ENCODE assay signal across 8 cellular contexts in genomic region chr10:100986952-100987684, GRCh38. TPM values are rescaled to one million over a fixed set of nuclear protein-coding genes. Genes with fewer than 3 reads are reported as not detected.
A peak's percentile ranks its signal among the peaks of the same experiment; 100 is the strongest.
DNase-seq lines count a peak whose midpoint lies in the region; ATAC-seq and TF ChIP-seq lines count a peak whose summit lies in the region.

MRPL43 (minus strand) TSS chr10:100987497; CDS start chr10:100987443, 54 bp downstream.
TWNK (plus strand) TSS chr10:100987543; CDS start chr10:100988211, 668 bp downstream.

- no peaks in the 10 kb centered on the region for H3K4me1 ChIP-seq in GM23338 (ENCODE audit: insufficient read depth)
- peaks cover 33% of the 10 kb centered on the region for H3K4me1 ChIP-seq in Loucy (ENCODE audit: insufficient read depth, low read length, poor library complexity, severe bottlenecking)
- H3K4me1 ChIP-seq in SK-N-SH (ENCODE audit: control insufficient read depth in 1 of 2, insufficient read depth in 2 of 2, low read depth in 1 of 2, low read length in 1 of 2): peaks cover 21 to 45% of the 10 kb centered on the region in 2 experiments

- H3K9me2 ChIP-seq in GM23338 (ENCODE audit: insufficient read depth) (no peaks in the 10 kb centered on the region), Loucy (replicated peaks; ENCODE audit: low read depth, low read length) (no peaks in the 10 kb centered on the region), SK-N-SH (no peaks in the 10 kb centered on the region)

- peak; percentile 91 for DNase-seq in G401 (ENCODE audit: low spot score)
- DNase-seq in GM23338 (ENCODE audit: low spot score): peak; percentile 96
- DNase-seq in SK-N-SH: peak; percentile 93
- peak; percentile 92 for DNase-seq in activated naive CD4-positive, alpha-beta T cell treated with anti-CD3 and anti-CD28 coated beads, Interleukin-2, amount 10 ng/mL, durations not matched to agents 7 days and 5 days
- DNase-seq in globus pallidus (ENCODE audit: low spot score): peak; percentile 85
- peak in 54 of 56 donors; percentile 47 to 93 (median 80) for DNase-seq in nucleus accumbens (lab: John Stamatoyannopoulos, UW)
- peak; percentile 93 for DNase-seq in superior temporal gyrus (ENCODE audit: extremely low spot score)

- H3K27me3 ChIP-seq in GM23338 (ENCODE audit: insufficient read depth) (no peaks in the 10 kb centered on the region), Loucy (ENCODE audit: insufficient read depth, low read length, poor library complexity, severe bottlenecking) (no peaks in the 10 kb centered on the region), SK-N-SH (ENCODE audit: insufficient read depth) (no peaks in the 10 kb centered on the region)

- in situ Hi-C loops in G401 (cut with HindIII; ENCODE audit: low sequenced_read_pairs): no loop called here

- H3K27ac ChIP-seq in GM23338 (ENCODE audit: low read depth) (peak within 1 kb of the TSS; percentile 83), SK-N-SH (ENCODE audit: low read depth in 2 of 2, low read length in 1 of 2) (peak within 1 kb of the TSS; percentile 56 to 95; a peak in 3 of 4 replicates)

- TF ChIP-seq RAD21 in SK-N-SH (IDR thresholded peaks at IDR 0.05; ENCODE audit: low read length): no peak

- H3K36me3 Mint-ChIP-seq in GM23338 (ENCODE audit: low read depth): peaks cover 36% of the 10 kb centered on the region
- peaks cover 24% of the 10 kb centered on the region for H3K36me3 Mint-ChIP-seq in activated naive CD4-positive, alpha-beta T cell treated with anti-CD3 and anti-CD28 coated beads, Interleukin-2, amount 10 ng/mL, durations not matched to agents 7 days and 5 days

- H3K4me3 ChIP-seq in GM23338 (peak within 1 kb of the TSS; percentile 100), Loucy (ENCODE audit: low read length, poor library complexity, severe bottlenecking) (peak within 1 kb of the TSS; percentile 99), SK-N-SH (ENCODE audit: low read depth in 2 of 2, low read length in 1 of 2) (peak within 1 kb of the TSS; percentile 85 to 98)

- peaks cover 2% of the 10 kb centered on the region; the same call in 1 of the 3 replicates for H3K9me3 Mint-ChIP-seq in GM23338
- no peaks in the 10 kb centered on the region for H3K9me3 Mint-ChIP-seq in activated naive CD4-positive, alpha-beta T cell treated with anti-CD3 and anti-CD28 coated beads, Interleukin-2, amount 10 ng/mL, durations not matched to agents 7 days and 5 days

- H3K4me2 ChIP-seq in GM23338 (peak within 1 kb of the TSS; percentile 96), Loucy (ENCODE audit: low read depth, low read length, poor library complexity, severe bottlenecking) (peak within 1 kb of the TSS; percentile 89), SK-N-SH (peak within 1 kb of the TSS; percentile 98)

- H3F3A ChIP-seq in GM23338 (replicated peaks; ENCODE audit: low read depth) (peaks cover 14% of the 10 kb centered on the region), Loucy (ENCODE audit: low read depth) (no peaks in the 10 kb centered on the region), SK-N-SH (replicated peaks; ENCODE audit: insufficient read depth) (no peaks in the 10 kb centered on the region)

- peak within 1 kb of the TSS; percentile 97 for H3K27ac Mint-ChIP-seq in GM23338
- H3K27ac Mint-ChIP-seq in activated naive CD4-positive, alpha-beta T cell treated with anti-CD3 and anti-CD28 coated beads, Interleukin-2, amount 10 ng/mL, durations not matched to agents 7 days and 5 days: peak within 1 kb of the TSS; percentile 89

- TF ChIP-seq CTCF in GM23338 (conservative IDR thresholded peaks at IDR 0.05; ENCODE audit: low read depth in 2 of 2): no peak
- TF ChIP-seq CTCF in Loucy (conservative IDR thresholded peaks at IDR 0.05; ENCODE audit: low read length): no peak
- TF ChIP-seq CTCF in SK-N-SH (IDR thresholded peaks at IDR 0.05): no peak

- peak within 1 kb of the TSS; percentile 99 for H2AFZ ChIP-seq in GM23338
- peak within 1 kb of the TSS; percentile 99 for H2AFZ ChIP-seq in Loucy (ENCODE audit: low read length)
- peak within 1 kb of the TSS; percentile 90 for H2AFZ ChIP-seq in SK-N-SH (ENCODE audit: low read depth)

- H3K9me3 ChIP-seq in Loucy (ENCODE audit: insufficient read depth, low read depth, low read length): no peaks in the 10 kb centered on the region
- H3K9me3 ChIP-seq in SK-N-SH: no peaks in the 10 kb centered on the region

- peak within 1 kb of the TSS; percentile 97 for H3K4me3 Mint-ChIP-seq in GM23338
- H3K4me3 Mint-ChIP-seq in activated naive CD4-positive, alpha-beta T cell treated with anti-CD3 and anti-CD28 coated beads, Interleukin-2, amount 10 ng/mL, durations not matched to agents 7 days and 5 days: peak within 1 kb of the TSS; percentile 88

- peaks cover 48% of the 10 kb centered on the region for H3K79me2 ChIP-seq in GM23338 (replicated peaks; ENCODE audit: insufficient read depth)
- peaks cover 51% of the 10 kb centered on the region for H3K79me2 ChIP-seq in Loucy (ENCODE audit: insufficient read depth, low read length)
- peaks cover 57% of the 10 kb centered on the region for H3K79me2 ChIP-seq in SK-N-SH (ENCODE audit: insufficient read depth)

- POLR2A ChIA-PET in SK-N-SH (lab: Yijun Ruan, JAX): interaction anchor here (0.5 to 1.1 kb wide), 3 partner anchors 10 to 1403 kb away, joined by 3 read pairs; partner anchors contain the start of genes PDZD7 and SFXN3

- H4K20me1 ChIP-seq in GM23338 (replicated peaks; ENCODE audit: insufficient read depth) (peaks cover 28% of the 10 kb centered on the region), Loucy (ENCODE audit: insufficient read depth, low read length, poor library complexity, severe bottlenecking) (peaks cover 23% of the 10 kb centered on the region), SK-N-SH (ENCODE audit: insufficient read depth) (0 out of 2 replicates have a peak, but pooled peaks cover 4% of the 10 kb centered on the region)

- no peak; a peak in 1 of 4 replicates for TF ChIP-seq EP300 in SK-N-SH (IDR thresholded peaks at IDR 0.05; ENCODE audit: borderline replicate concordance in 1 of 2, low read depth in 1 of 2, low read length in 1 of 2)

- under 1% methylated on average over 23 of the region's 75 CpGs for WGBS in SK-N-SH (ENCODE audit: low lambda C conversion rate)

- H3K4me1 Mint-ChIP-seq in GM23338: peaks cover 12% of the 10 kb centered on the region
- H3K4me1 Mint-ChIP-seq in activated naive CD4-positive, alpha-beta T cell treated with anti-CD3 and anti-CD28 coated beads, Interleukin-2, amount 10 ng/mL, durations not matched to agents 7 days and 5 days: peaks cover 39% of the 10 kb centered on the region

- H3K36me3 ChIP-seq in GM23338 (ENCODE audit: insufficient read depth): peaks cover 17% of the 10 kb centered on the region
- H3K36me3 ChIP-seq in Loucy (ENCODE audit: insufficient read depth, low read length): peaks cover 12% of the 10 kb centered on the region; the same call in 1 of the 2 replicates
- H3K36me3 ChIP-seq in SK-N-SH (replicated peaks in 1 of 2; ENCODE audit: control insufficient read depth in 1 of 2, insufficient read depth in 2 of 2, low read length in 1 of 2): peaks cover 29 to 47% of the 10 kb centered on the region in 2 experiments

- CTCF ChIA-PET in SK-N-SH (lab: Yijun Ruan, JAX): interaction anchor here (0.9 to 24.5 kb wide), 4 partner anchors 11 to 30 kb away, joined by 3 to 443 read pairs (median 49); partner anchors contain the start of gene LZTS2
- CTCF ChIA-PET in activated naive CD4-positive, alpha-beta T cell treated with anti-CD3 and anti-CD28 coated beads, Interleukin-2, amount 10 ng/mL, durations not matched to agents 7 days and 5 days (lab: Charles Lee): interaction anchor here (0.8 to 5.2 kb wide), 5 partner anchors 10 to 32 kb away, joined by 3 to 26 read pairs (median 3); no protein-coding TSS in a partner anchor

- H3K27me3 Mint-ChIP-seq in GM23338 (ENCODE audit: insufficient read depth, low read depth, poor library complexity): peaks cover 18% of the 10 kb centered on the region
- H3K27me3 Mint-ChIP-seq in activated naive CD4-positive, alpha-beta T cell treated with anti-CD3 and anti-CD28 coated beads, Interleukin-2, amount 10 ng/mL, durations not matched to agents 7 days and 5 days: no peaks in the 10 kb centered on the region

- H3K9ac ChIP-seq in Loucy (ENCODE audit: low read depth, low read length, poor library complexity, severe bottlenecking) (peak within 1 kb of the TSS; percentile 93), SK-N-SH (peak within 1 kb of the TSS; percentile 84)

- peak; percentile 95 for ATAC-seq in GM23338

TF ChIP-seq in GM23338, 12 proteins besides CTCF, POLR2A, EP300 and RAD21 (continues in another document):
- TF ChIP-seq STAT1 (IDR thresholded peaks at IDR 0.05; ENCODE audit: unreplicated experiment) (no peak), POLR2AphosphoS5 (IDR thresholded peaks at IDR 0.05; ENCODE audit: low read depth) (peak; percentile 89), CREB1 (CRISPR knock-in tag; IDR thresholded peaks at IDR 0.05; ENCODE audit: low read depth) (no peak), NANOG (IDR thresholded peaks at IDR 0.05; ENCODE audit: borderline replicate concordance) (no peak), EZH2 (IDR thresholded peaks at IDR 0.05; ENCODE audit: low read depth, unreplicated experiment) (no peak), ZNF114 (CRISPR knock-in tag; IDR thresholded peaks at IDR 0.05) (no peak)

TF ChIP-seq in SK-N-SH, 30 proteins besides CTCF, POLR2A, EP300 and RAD21 (continues in another document):
- TF ChIP-seq, protein P1, sequence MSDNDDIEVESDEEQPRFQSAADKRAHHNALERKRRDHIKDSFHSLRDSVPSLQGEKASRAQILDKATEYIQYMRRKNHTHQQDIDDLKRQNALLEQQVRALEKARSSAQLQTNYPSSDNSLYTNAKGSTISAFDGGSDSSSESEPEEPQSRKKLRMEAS (IDR thresholded peaks at IDR 0.05; ENCODE audit: low read depth): peak; percentile 100
- no peak for TF ChIP-seq RFX5 (IDR thresholded peaks at IDR 0.05; ENCODE audit: low read length)
- TF ChIP-seq FOXM1 (IDR thresholded peaks at IDR 0.05; ENCODE audit: low read depth): no peak

RNA-seq across cellular contexts. Expression of gene MRPL43, which starts in this region (rescaled TPM):
- total RNA-seq in G401 (2014; rRNA removed; shearing (Covaris generic)): 91.6 and 117 TPM in 2 replicates
- 60.4 and 76.9 TPM in 2 replicates for total RNA-seq in GM23338 (2014; rRNA removed; shearing (Covaris generic))
- polyA plus RNA-seq in GM23338 (2016; fragmentation: Nextera tagmentation; extraction: Ambion mirVana): 124 and 126 TPM in 2 replicates
- polyA plus RNA-seq in SK-N-SH (2012; rRNA removed): 173 and 208 TPM in 2 replicates
- 100 and 140 TPM in 2 replicates for polyA plus RNA-seq in SK-N-SH (2012; cell fraction: cytosol; rRNA removed)
- 160 and 186 TPM in 2 replicates for polyA plus RNA-seq in SK-N-SH (2012; cell fraction: nucleus; rRNA removed)

RNA-seq across cellular contexts. Expression of gene TWNK, which starts in this region (rescaled TPM):
- total RNA-seq in G401 (2014; rRNA removed; shearing (Covaris generic)): 20.9 and 21.7 TPM in 2 replicates
- total RNA-seq in GM23338 (2014; rRNA removed; shearing (Covaris generic)): 24.5 and 29.4 TPM in 2 replicates
- polyA plus RNA-seq in GM23338 (2016; fragmentation: Nextera tagmentation; extraction: Ambion mirVana): 11.4 and 12.2 TPM in 2 replicates
- 16.4 and 20.0 TPM in 2 replicates for polyA plus RNA-seq in SK-N-SH (2012; rRNA removed)
- polyA plus RNA-seq in SK-N-SH (2012; cell fraction: cytosol; rRNA removed): 16.6 and 20.2 TPM in 2 replicates
- 15.7 and 20.7 TPM in 2 replicates for polyA plus RNA-seq in SK-N-SH (2012; cell fraction: nucleus; rRNA removed)

Comparison
In these comparisons a context has a peak if more than half of its experiments do, and no peak if none do; other contexts are left out.
1. Peak in every context shown above with its lines: DNase-seq, ATAC-seq, H3K4me3 ChIP-seq and H3K27ac ChIP-seq.